ENCODE assay signal across 9 cellular contexts in the genomic region with DNA sequence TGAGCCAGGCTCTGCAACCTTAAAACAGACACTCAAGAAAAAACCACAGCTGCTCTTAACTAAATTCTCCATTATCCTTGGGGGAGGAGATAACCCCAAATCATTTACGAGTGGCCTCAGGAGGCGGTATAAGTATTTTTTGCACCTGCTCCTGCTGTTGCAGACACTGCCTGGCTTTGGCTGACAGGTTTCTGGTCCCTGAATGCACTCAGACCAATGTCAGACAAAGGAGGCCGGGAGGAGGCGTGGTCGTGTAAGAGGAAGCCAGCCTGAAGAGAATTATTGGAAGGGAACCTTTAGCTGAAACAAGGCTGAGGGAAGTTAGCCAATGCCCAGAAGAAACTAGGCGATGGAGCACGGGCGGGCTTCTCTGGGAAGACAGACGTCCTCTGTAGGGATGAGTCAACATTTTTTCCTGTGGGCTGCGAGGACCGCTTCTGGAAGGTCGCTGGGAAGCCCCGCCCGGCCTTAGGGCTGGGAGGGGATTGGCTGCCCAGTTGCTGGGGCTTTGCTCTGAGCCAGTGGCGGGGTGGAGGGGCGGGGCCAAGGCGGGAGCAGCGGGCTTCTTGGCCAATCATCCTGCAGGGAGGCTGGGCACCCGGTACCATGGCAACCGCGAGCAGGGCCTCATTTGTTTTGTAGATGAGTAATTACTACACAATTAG.
DNase-seq lines count a peak whose midpoint lies in the region; ATAC-seq and TF ChIP-seq lines count a peak whose summit lies in the region.
"Had no signal": no experiment of that assay in that cellular context is flagged by ENCODE, and none has a peak within 500 bp of the region (broad histone marks: within the 10 kb centered on the region; RNA-seq: fewer than 3 reads in every experiment).

No MANE protein-coding gene starts in this region.

- H3K4me3 ChIP-seq in coronary artery = peak overlapping the region; percentile 49
- H3K4me3 ChIP-seq in skeletal muscle cell (ENCODE audit: low read depth, low read length) = peak overlapping the region; percentile 20
- H3K4me3 ChIP-seq: BLaER1 had no signal

- H3K27ac ChIP-seq in coronary artery = peak overlapping the region; percentile 29 to 84

- no peak for TF ChIP-seq CTCF in coronary artery (IDR thresholded peaks at IDR 0.05)

- DNase-seq in SIG-M5 treated with dmso at 0.1 percent for 504 hours (lab: John Stamatoyannopoulos, UW; ENCODE audit: unreplicated experiment) (peak; percentile 74), SIG-M5 (lab: John Stamatoyannopoulos, UW) (no peak), NCI-H1436 (lab: John Stamatoyannopoulos, UW) (peak; percentile 99), T-helper 9 cell (peak; percentile 26), coronary artery (ENCODE audit: low spot score) (peak; percentile 98), iris pigment epithelial cell (ENCODE audit: low read depth) (peak; percentile 99), skeletal muscle cell (ENCODE audit: low read depth) (peak; percentile 97)

- ATAC-seq in HG03378 (IDR thresholded peaks at IDR 0.05; ENCODE audit: unreplicated experiment) = no peak
